In genomic region chr1:61253059-61253735, GRCh38 we compare ENCODE assay signal across 9 cellular contexts.
DNase-seq lines count a peak whose midpoint lies in the region; ATAC-seq and TF ChIP-seq lines count a peak whose summit lies in the region.
"Had no signal": no experiment of that assay in that cellular context is flagged by ENCODE, and none has a peak within 500 bp of the region (broad histone marks: within the 10 kb centered on the region; RNA-seq: fewer than 3 reads in every experiment).

No MANE protein-coding gene starts in this region.

- TF ChIP-seq POLR2A in gastroesophageal sphincter (IDR thresholded peaks at IDR 0.05) (no peak), stomach (IDR thresholded peaks at IDR 0.05) (no peak)

- no peak overlapping the region for H3K27ac Mint-ChIP-seq in activated naive CD4-positive, alpha-beta T cell treated with anti-CD3 and anti-CD28 coated beads, Interleukin-2, amount 50 U/mL, for 72 hours

- no peak overlapping the region for H3K9ac ChIP-seq in PC-3 (ENCODE audit: low read length)

- H3K9me3 ChIP-seq in PC-3 (ENCODE audit: low read length) (no peaks in the 10 kb centered on the region), gastroesophageal sphincter (no peaks in the 10 kb centered on the region), stomach (no peaks in the 10 kb centered on the region)
- H3K9me3 ChIP-seq: thoracic aorta had no signal

- H3K4me3 ChIP-seq in PC-3 (ENCODE audit: low read length) (no peak overlapping the region), gastroesophageal sphincter (no peak overlapping the region), stomach (no peak overlapping the region)
- H3K4me3 ChIP-seq: thoracic aorta had no signal

- no peaks in the 10 kb centered on the region for H3K79me2 ChIP-seq in PC-3 (ENCODE audit: low read length)

- H3K27me3 ChIP-seq in PC-3 (ENCODE audit: low read length) = no peaks in the 10 kb centered on the region
- no peaks in the 10 kb centered on the region for H3K27me3 ChIP-seq in gastroesophageal sphincter
- H3K27me3 ChIP-seq in stomach = no peaks in the 10 kb centered on the region

- H3K4me1 ChIP-seq in PC-3 (ENCODE audit: insufficient read depth, low read length) (peaks cover 21% of the 10 kb centered on the region), gastroesophageal sphincter (peaks cover 10 to 94% (median 31%) of the 10 kb centered on the region in 3 donors), stomach (peaks cover 22 to 48% (median 31%) of the 10 kb centered on the region in 4 donors)

- DNase-seq in NCI-H2081 (lab: John Stamatoyannopoulos, UW) = peak; percentile 3 to 39
- DNase-seq in NCI-H2081 treated with DMSO at 0.1 percent for 48 hours (lab: John Stamatoyannopoulos, UW) = no peak
- DNase-seq in PC-3 = peak; percentile 26
- peak; percentile 76 for DNase-seq in stomach
- no peak for DNase-seq in activated naive CD4-positive, alpha-beta T cell treated with anti-CD3 and anti-CD28 coated beads, Interleukin-2, amount 50 U/mL, for 72 hours (ENCODE audit: low spot score in 2 of 2)
- no peak for DNase-seq in superior temporal gyrus (ENCODE audit: extremely low spot score)
- DNase-seq in activated CD8-positive, alpha-beta memory T cell treated with anti-CD3 and anti-CD28 coated beads, Interleukin-2, amount 50 U/mL, for 4 hours = no peak

- H3K36me3 ChIP-seq in PC-3 (ENCODE audit: low read depth, low read length) (no peaks in the 10 kb centered on the region), gastroesophageal sphincter (no peaks in the 10 kb centered on the region), stomach (no peaks in the 10 kb centered on the region)
- H3K36me3 ChIP-seq: thoracic aorta had no signal

- H4K20me1 ChIP-seq in PC-3 (ENCODE audit: low read length) = no peaks in the 10 kb centered on the region

- no peaks in the 10 kb centered on the region for H3K36me3 Mint-ChIP-seq in activated naive CD4-positive, alpha-beta T cell treated with anti-CD3 and anti-CD28 coated beads, Interleukin-2, amount 50 U/mL, for 72 hours

- no peak for TF ChIP-seq EP300 in gastroesophageal sphincter (IDR thresholded peaks at IDR 0.05)
- no peak for TF ChIP-seq EP300 in stomach (IDR thresholded peaks at IDR 0.05)

- intact Hi-C loops in PC-3 (cut with micrococcal nuclease) (no loop called here), stomach (cut with DNase I; ENCODE audit: low total_unique reads) (no loop called here)

- ATAC-seq in PC-3 = no peak
- ATAC-seq in gastroesophageal sphincter = peak; percentile 80
- ATAC-seq in activated naive CD4-positive, alpha-beta T cell treated with anti-CD3 and anti-CD28 coated beads, Interleukin-2, amount 50 U/mL, for 72 hours = no peak

- no peak for TF ChIP-seq CTCF in PC-3 (conservative IDR thresholded peaks at IDR 0.05; ENCODE audit: low read depth, low read length)
- no peak for TF ChIP-seq CTCF in gastroesophageal sphincter (IDR thresholded peaks at IDR 0.05)
- no peak for TF ChIP-seq CTCF in stomach (IDR thresholded peaks at IDR 0.05)

- no peak overlapping the region for H2AFZ ChIP-seq in PC-3 (ENCODE audit: low read length)

- no peak overlapping the region for H3K4me2 ChIP-seq in PC-3 (ENCODE audit: low read length)

- CTCF ChIA-PET in PC-3 (lab: Charles Lee) = no interaction called here

- H3K9me2 ChIP-seq in PC-3 (replicated peaks; ENCODE audit: low read length) = no peaks in the 10 kb centered on the region

- H3K27ac ChIP-seq in PC-3 (ENCODE audit: low read length) (no peak overlapping the region), gastroesophageal sphincter (peak overlapping the region; percentile 78 to 88 (median 81)), stomach (peak overlapping the region in 4 of 5 donors; percentile 10 to 71 (median 48))

- WGBS in gastroesophageal sphincter (ENCODE audit: low coverage in 1 of 2), 2 donors = 81% methylated on average over 2 of the region's 2 CpGs; no CpG with 5 or more reads in 1 of the 2 donors
- WGBS in stomach, 5 donors = 80 to 90% (median 85%) methylated on average over 2 of the region's 2 CpGs

- no peaks in the 10 kb centered on the region for H3F3A ChIP-seq in PC-3 (ENCODE audit: low read length, unreplicated experiment)

- no peaks in the 10 kb centered on the region for H3K9me3 Mint-ChIP-seq in activated naive CD4-positive, alpha-beta T cell treated with anti-CD3 and anti-CD28 coated beads, Interleukin-2, amount 50 U/mL, for 72 hours

- POLR2A ChIA-PET in PC-3 (lab: Charles Lee; ENCODE audit: unreplicated experiment) = no interaction called here

- BruUV-seq in PC-3 (replicated peaks; lab: Mats Ljungman, UMichigan) = no TSS peak

Comparison
In these comparisons a context has a peak if more than half of its experiments do, and no peak if none do; other contexts are left out.
1. DNase-seq: peak in NCI-H2081 (2 of 2), PC-3 (single experiment) and stomach (single experiment); none in NCI-H2081 treated with DMSO at 0.1 percent for 48 hours (single experiment), activated naive CD4-positive, alpha-beta T cell treated with anti-CD3 and anti-CD28 coated beads, Interleukin-2, amount 50 U/mL, for 72 hours (0 of 2), superior temporal gyrus (single experiment) and activated CD8-positive, alpha-beta memory T cell treated with anti-CD3 and anti-CD28 coated beads, Interleukin-2, amount 50 U/mL, for 4 hours (single experiment).